In genomic region chr5:61590473-61590872, GRCh38 we compare ENCODE assay signal across 33 cellular contexts.
DNase-seq lines count a peak whose midpoint lies in the region; ATAC-seq and TF ChIP-seq lines count a peak whose summit lies in the region.
"Had no signal": no experiment of that assay in that cellular context is flagged by ENCODE, and none has a peak within 500 bp of the region (broad histone marks: within the 10 kb centered on the region; RNA-seq: fewer than 3 reads in every experiment).

No MANE protein-coding gene starts in this region.

- peak overlapping the region; percentile 64 for H3K27ac Mint-ChIP-seq in glutamatergic neuron (ENCODE audit: unreplicated experiment)
- no peak overlapping the region for H3K27ac Mint-ChIP-seq in osteocyte (ENCODE audit: unreplicated experiment)
- H3K27ac Mint-ChIP-seq in progenitor cell of endocrine pancreas: peak overlapping the region; percentile 59
- H3K27ac Mint-ChIP-seq: B cell; CD14-positive monocyte; CD4-positive, alpha-beta memory T cell; CD4-positive, alpha-beta T cell; CD4-positive, CD25-positive, alpha-beta regulatory T cell; CD8-positive, alpha-beta memory T cell; CD8-positive, alpha-beta T cell had no signal

- H3K27me3 ChIP-seq in SJSA1 (replicated peaks): no peaks in the 10 kb centered on the region
- H3K27me3 ChIP-seq: BE2C; BLaER1; BLaER1 treated with 17β-estradiol and CSF1 and Interleukin-3, amounts not matched to agents 10 nM and 100 nM had no signal

- H3K4me3 ChIP-seq in SJSA1: no peak overlapping the region
- H3K4me3 ChIP-seq: A549; BLaER1; BLaER1 treated with 17β-estradiol and CSF1 and Interleukin-3, amounts not matched to agents 10 nM and 100 nM had no signal

- H3K9me3 ChIP-seq in SJSA1 (replicated peaks): no peaks in the 10 kb centered on the region
- H3K9me3 ChIP-seq: A549, BE2C, BLaER1 had no signal

- H3K36me3 Mint-ChIP-seq in glutamatergic neuron (ENCODE audit: unreplicated experiment) (peaks cover 10% of the 10 kb centered on the region), osteocyte (ENCODE audit: unreplicated experiment) (no peaks in the 10 kb centered on the region), progenitor cell of endocrine pancreas (ENCODE audit: insufficient read depth) (no peaks in the 10 kb centered on the region)
- H3K36me3 Mint-ChIP-seq: CD14-positive monocyte; CD4-positive, alpha-beta memory T cell; CD4-positive, CD25-positive, alpha-beta regulatory T cell; CD8-positive, alpha-beta memory T cell; CD8-positive, alpha-beta T cell had no signal

- H3K4me3 Mint-ChIP-seq in glutamatergic neuron (ENCODE audit: unreplicated experiment) (no peak overlapping the region), osteocyte (ENCODE audit: unreplicated experiment) (no peak overlapping the region), progenitor cell of endocrine pancreas (ENCODE audit: low read depth) (no peak overlapping the region)
- H3K4me3 Mint-ChIP-seq: B cell; CD4-positive, alpha-beta memory T cell; CD4-positive, alpha-beta T cell; CD4-positive, CD25-positive, alpha-beta regulatory T cell; CD8-positive, alpha-beta memory T cell; CD8-positive, alpha-beta T cell had no signal

- ATAC-seq in GM21447 (IDR thresholded peaks at IDR 0.05; ENCODE audit: unreplicated experiment) (no peak), GM19463 (IDR thresholded peaks at IDR 0.05; ENCODE audit: unreplicated experiment) (no peak)
- ATAC-seq: CD8-positive, alpha-beta T cell had no signal

- peak overlapping the region; percentile 37 for H3K27ac ChIP-seq in SJSA1
- H3K27ac ChIP-seq: 22Rv1; BLaER1; BLaER1 treated with 17β-estradiol and CSF1 and Interleukin-3, amounts not matched to agents 10 nM and 100 nM; C4-2B had no signal

- peaks cover 6% of the 10 kb centered on the region for H3K9me3 Mint-ChIP-seq in glutamatergic neuron (ENCODE audit: unreplicated experiment)
- H3K9me3 Mint-ChIP-seq in osteocyte (ENCODE audit: unreplicated experiment): peaks cover 7% of the 10 kb centered on the region
- peaks cover 8% of the 10 kb centered on the region for H3K9me3 Mint-ChIP-seq in progenitor cell of endocrine pancreas (ENCODE audit: low read depth)
- H3K9me3 Mint-ChIP-seq: CD4-positive, alpha-beta T cell had no signal

- H3K4me1 Mint-ChIP-seq in glutamatergic neuron (ENCODE audit: low read depth, unreplicated experiment): peaks cover 5% of the 10 kb centered on the region
- peaks cover 4% of the 10 kb centered on the region for H3K4me1 Mint-ChIP-seq in osteocyte (ENCODE audit: unreplicated experiment)
- H3K4me1 Mint-ChIP-seq in progenitor cell of endocrine pancreas (ENCODE audit: low read depth): peaks cover 1% of the 10 kb centered on the region
- H3K4me1 Mint-ChIP-seq: B cell; CD14-positive monocyte; CD4-positive, alpha-beta memory T cell; CD4-positive, CD25-positive, alpha-beta regulatory T cell; CD8-positive, alpha-beta memory T cell had no signal

- peaks cover 52% of the 10 kb centered on the region for H3K4me1 ChIP-seq in SJSA1 (replicated peaks)
- H3K4me1 ChIP-seq: Caco-2 had no signal

- TF ChIP-seq CTCF in glutamatergic neuron (IDR thresholded peaks at IDR 0.05; ENCODE audit: partially characterized antibody, unreplicated experiment) (no peak), osteocyte (IDR thresholded peaks at IDR 0.05) (no peak), progenitor cell of endocrine pancreas (IDR thresholded peaks at IDR 0.05; ENCODE audit: unreplicated experiment) (no peak)

- DNase-seq in SJSA1 (ENCODE audit: low read depth in 1 of 2, low spot score in 2 of 2) (no peak), glutamatergic neuron (peak; percentile 19), osteocyte (ENCODE audit: extremely low spot score, unreplicated experiment) (peak; percentile 57), progenitor cell of endocrine pancreas (ENCODE audit: low spot score, unreplicated experiment) (no peak), Kasumi-1 (lab: John Stamatoyannopoulos, UW) (no peak), AML-193 (lab: John Stamatoyannopoulos, UW) (no peak)
- DNase-seq: 8988T; ACHN; BE2C; Caco-2; Calu3; CD4-positive, alpha-beta memory T cell; CD4-positive, alpha-beta T cell; CD4-positive, CD25-positive, alpha-beta regulatory T cell; CD8-positive, alpha-beta memory T cell; CD8-positive, alpha-beta T cell; COR-L47; DMS 273 treated with DMSO at 0.1 percent for 48 hours; DMS153; DMS53; DMS79; DMS79 treated with DMSO at 0.1 percent for 48 hours; DND-41; EL had no signal

- H3K36me3 ChIP-seq in SJSA1: no peaks in the 10 kb centered on the region; the same call in 1 of the 2 replicates
- H3K36me3 ChIP-seq: BE2C; BLaER1; BLaER1 treated with 17β-estradiol and CSF1 and Interleukin-3, amounts not matched to agents 10 nM and 100 nM had no signal

- H3K27me3 Mint-ChIP-seq in glutamatergic neuron (ENCODE audit: unreplicated experiment) (peaks cover 2% of the 10 kb centered on the region), osteocyte (ENCODE audit: unreplicated experiment) (peaks cover 8% of the 10 kb centered on the region), progenitor cell of endocrine pancreas (no peaks in the 10 kb centered on the region)

Comparison
In these comparisons a context has a peak if more than half of its experiments do, and no peak if none do; other contexts are left out.
1. DNase-seq: peak in glutamatergic neuron (single experiment) and osteocyte (single experiment); none in SJSA1 (0 of 2), progenitor cell of endocrine pancreas (single experiment), Kasumi-1 (0 of 2) and AML-193 (0 of 2).